Comparison of ENCODE assay signal across 14 cellular contexts in genomic region chrX:97672608-97673007, GRCh38.
DNase-seq lines count a peak whose midpoint lies in the region; ATAC-seq, FAIRE-seq and TF ChIP-seq lines count a peak whose summit lies in the region.
"Had no signal": no experiment of that assay in that cellular context is flagged by ENCODE, and none has a peak within 500 bp of the region (broad histone marks: within the 10 kb centered on the region; RNA-seq: fewer than 3 reads in every experiment).

No MANE protein-coding gene starts in this region.

- H3K36me3 Mint-ChIP-seq in WTC11, result no peaks in the 10 kb centered on the region
- H3K36me3 Mint-ChIP-seq: CD8-positive, alpha-beta memory T cell had no signal

- H3K9me3 ChIP-seq in breast epithelium (no peaks in the 10 kb centered on the region), left lung (no peaks in the 10 kb centered on the region)

- H3K4me1 ChIP-seq in breast epithelium (no peaks in the 10 kb centered on the region), left lung (no peaks in the 10 kb centered on the region)

- H3K4me3 Mint-ChIP-seq in WTC11, result no peak overlapping the region
- H3K4me3 Mint-ChIP-seq: CD8-positive, alpha-beta memory T cell; HFFc6 had no signal

- CTCF ChIA-PET in WTC11 (lab: Charles Lee), result no interaction called here

- TF ChIP-seq CTCF in D721Med (IDR thresholded peaks at IDR 0.05; ENCODE audit: insufficient read depth, missing control alignments) (no peak), WTC11 (IDR thresholded peaks at IDR 0.05) (no peak), breast epithelium (IDR thresholded peaks at IDR 0.05) (no peak), left lung (IDR thresholded peaks at IDR 0.05) (no peak)

- H3K36me3 ChIP-seq in breast epithelium (no peaks in the 10 kb centered on the region), left lung (no peaks in the 10 kb centered on the region)

- no peaks in the 10 kb centered on the region for H3K9me3 Mint-ChIP-seq in WTC11
- H3K9me3 Mint-ChIP-seq: CD8-positive, alpha-beta memory T cell; HFFc6 had no signal

- DNase-seq in D721Med (ENCODE audit: insufficient read length, low spot score), result no peak
- peak; percentile 60 for DNase-seq in DMS53 treated with DMSO at 0.1 percent for 48 hours (lab: John Stamatoyannopoulos, UW; ENCODE audit: unreplicated experiment)
- peak; percentile 41 for DNase-seq in NCI-H2029 (lab: John Stamatoyannopoulos, UW)
- peak; percentile 96 for DNase-seq in NCI-H748 treated with DMSO at 0.1 percent for 48 hours (lab: John Stamatoyannopoulos, UW)
- no peak for DNase-seq in WTC11 (ENCODE audit: low spot score)
- DNase-seq in breast epithelium (ENCODE audit: low spot score in 2 of 2), result no peak
- no peak for DNase-seq in left lung
- DNase-seq: CD8-positive, alpha-beta memory T cell; HFFc6; NCI-H2227 treated with DMSO at 0.1 percent for 48 hours; SHP77 treated with DMSO at 0.1 percent for 48 hours; T-helper 2 cell had no signal

- H3K27me3 Mint-ChIP-seq in WTC11 (ENCODE audit: low read depth), result no peaks in the 10 kb centered on the region

- intact Hi-C loops in breast epithelium (cut with DNase I; ENCODE audit: low total_unique reads) (no loop called here), left lung (cut with DNase I) (no loop called here)

- no peaks in the 10 kb centered on the region for H3K4me1 Mint-ChIP-seq in WTC11
- H3K4me1 Mint-ChIP-seq: CD8-positive, alpha-beta memory T cell had no signal

- POLR2A ChIA-PET in WTC11 (lab: Charles Lee), result no interaction called here

- TF ChIP-seq POLR2A in breast epithelium (IDR thresholded peaks at IDR 0.05), result no peak

- peaks cover 0 to 18% of the 10 kb centered on the region in 2 donors for H3K27me3 ChIP-seq in breast epithelium
- peaks cover 0 to 9% of the 10 kb centered on the region in 2 donors for H3K27me3 ChIP-seq in left lung

- no peak for ATAC-seq in WTC11
- ATAC-seq in left lung, result no peak
- ATAC-seq: K562 had no signal

- no peak overlapping the region for H3K4me3 ChIP-seq in breast epithelium
- no peak overlapping the region for H3K4me3 ChIP-seq in left lung
- H3K4me3 ChIP-seq: K562 had no signal

- no peak overlapping the region for H3K27ac ChIP-seq in breast epithelium
- no peak overlapping the region for H3K27ac ChIP-seq in left lung

- FAIRE-seq in D721Med (lab: Jason Lieb, UNC), result peak; percentile 61
- FAIRE-seq: K562, RCC 7860 had no signal

- no peak overlapping the region for H3K27ac Mint-ChIP-seq in WTC11
- H3K27ac Mint-ChIP-seq: CD8-positive, alpha-beta memory T cell; HFFc6 had no signal

TF ChIP-seq in WTC11, 78 proteins besides CTCF, POLR2A, EP300 and RAD21 (continues in another document):
- TF ChIP-seq ETV6 (CRISPR knock-in tag; IDR thresholded peaks at IDR 0.05), result no peak
- TF ChIP-seq, protein P1, sequence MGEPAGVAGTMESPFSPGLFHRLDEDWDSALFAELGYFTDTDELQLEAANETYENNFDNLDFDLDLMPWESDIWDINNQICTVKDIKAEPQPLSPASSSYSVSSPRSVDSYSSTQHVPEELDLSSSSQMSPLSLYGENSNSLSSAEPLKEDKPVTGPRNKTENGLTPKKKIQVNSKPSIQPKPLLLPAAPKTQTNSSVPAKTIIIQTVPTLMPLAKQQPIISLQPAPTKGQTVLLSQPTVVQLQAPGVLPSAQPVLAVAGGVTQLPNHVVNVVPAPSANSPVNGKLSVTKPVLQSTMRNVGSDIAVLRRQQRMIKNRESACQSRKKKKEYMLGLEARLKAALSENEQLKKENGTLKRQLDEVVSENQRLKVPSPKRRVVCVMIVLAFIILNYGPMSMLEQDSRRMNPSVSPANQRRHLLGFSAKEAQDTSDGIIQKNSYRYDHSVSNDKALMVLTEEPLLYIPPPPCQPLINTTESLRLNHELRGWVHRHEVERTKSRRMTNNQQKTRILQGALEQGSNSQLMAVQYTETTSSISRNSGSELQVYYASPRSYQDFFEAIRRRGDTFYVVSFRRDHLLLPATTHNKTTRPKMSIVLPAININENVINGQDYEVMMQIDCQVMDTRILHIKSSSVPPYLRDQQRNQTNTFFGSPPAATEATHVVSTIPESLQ (CRISPR knock-in tag; IDR thresholded peaks at IDR 0.05), result no peak
- TF ChIP-seq, protein P2, sequence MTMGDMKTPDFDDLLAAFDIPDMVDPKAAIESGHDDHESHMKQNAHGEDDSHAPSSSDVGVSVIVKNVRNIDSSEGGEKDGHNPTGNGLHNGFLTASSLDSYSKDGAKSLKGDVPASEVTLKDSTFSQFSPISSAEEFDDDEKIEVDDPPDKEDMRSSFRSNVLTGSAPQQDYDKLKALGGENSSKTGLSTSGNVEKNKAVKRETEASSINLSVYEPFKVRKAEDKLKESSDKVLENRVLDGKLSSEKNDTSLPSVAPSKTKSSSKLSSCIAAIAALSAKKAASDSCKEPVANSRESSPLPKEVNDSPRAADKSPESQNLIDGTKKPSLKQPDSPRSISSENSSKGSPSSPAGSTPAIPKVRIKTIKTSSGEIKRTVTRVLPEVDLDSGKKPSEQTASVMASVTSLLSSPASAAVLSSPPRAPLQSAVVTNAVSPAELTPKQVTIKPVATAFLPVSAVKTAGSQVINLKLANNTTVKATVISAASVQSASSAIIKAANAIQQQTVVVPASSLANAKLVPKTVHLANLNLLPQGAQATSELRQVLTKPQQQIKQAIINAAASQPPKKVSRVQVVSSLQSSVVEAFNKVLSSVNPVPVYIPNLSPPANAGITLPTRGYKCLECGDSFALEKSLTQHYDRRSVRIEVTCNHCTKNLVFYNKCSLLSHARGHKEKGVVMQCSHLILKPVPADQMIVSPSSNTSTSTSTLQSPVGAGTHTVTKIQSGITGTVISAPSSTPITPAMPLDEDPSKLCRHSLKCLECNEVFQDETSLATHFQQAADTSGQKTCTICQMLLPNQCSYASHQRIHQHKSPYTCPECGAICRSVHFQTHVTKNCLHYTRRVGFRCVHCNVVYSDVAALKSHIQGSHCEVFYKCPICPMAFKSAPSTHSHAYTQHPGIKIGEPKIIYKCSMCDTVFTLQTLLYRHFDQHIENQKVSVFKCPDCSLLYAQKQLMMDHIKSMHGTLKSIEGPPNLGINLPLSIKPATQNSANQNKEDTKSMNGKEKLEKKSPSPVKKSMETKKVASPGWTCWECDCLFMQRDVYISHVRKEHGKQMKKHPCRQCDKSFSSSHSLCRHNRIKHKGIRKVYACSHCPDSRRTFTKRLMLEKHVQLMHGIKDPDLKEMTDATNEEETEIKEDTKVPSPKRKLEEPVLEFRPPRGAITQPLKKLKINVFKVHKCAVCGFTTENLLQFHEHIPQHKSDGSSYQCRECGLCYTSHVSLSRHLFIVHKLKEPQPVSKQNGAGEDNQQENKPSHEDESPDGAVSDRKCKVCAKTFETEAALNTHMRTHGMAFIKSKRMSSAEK (CRISPR knock-in tag; IDR thresholded peaks at IDR 0.05; ENCODE audit: borderline replicate concordance), result no peak
- TF ChIP-seq ESRRA (CRISPR knock-in tag; IDR thresholded peaks at IDR 0.05; ENCODE audit: borderline replicate concordance), result no peak
- no peak for TF ChIP-seq SOX15 (CRISPR knock-in tag; IDR thresholded peaks at IDR 0.05)
- TF ChIP-seq HMGA2 (CRISPR knock-in tag; IDR thresholded peaks at IDR 0.05), result no peak
- no peak for TF ChIP-seq TCF7 (CRISPR knock-in tag; IDR thresholded peaks at IDR 0.05; ENCODE audit: low read depth)
- TF ChIP-seq, protein P3, sequence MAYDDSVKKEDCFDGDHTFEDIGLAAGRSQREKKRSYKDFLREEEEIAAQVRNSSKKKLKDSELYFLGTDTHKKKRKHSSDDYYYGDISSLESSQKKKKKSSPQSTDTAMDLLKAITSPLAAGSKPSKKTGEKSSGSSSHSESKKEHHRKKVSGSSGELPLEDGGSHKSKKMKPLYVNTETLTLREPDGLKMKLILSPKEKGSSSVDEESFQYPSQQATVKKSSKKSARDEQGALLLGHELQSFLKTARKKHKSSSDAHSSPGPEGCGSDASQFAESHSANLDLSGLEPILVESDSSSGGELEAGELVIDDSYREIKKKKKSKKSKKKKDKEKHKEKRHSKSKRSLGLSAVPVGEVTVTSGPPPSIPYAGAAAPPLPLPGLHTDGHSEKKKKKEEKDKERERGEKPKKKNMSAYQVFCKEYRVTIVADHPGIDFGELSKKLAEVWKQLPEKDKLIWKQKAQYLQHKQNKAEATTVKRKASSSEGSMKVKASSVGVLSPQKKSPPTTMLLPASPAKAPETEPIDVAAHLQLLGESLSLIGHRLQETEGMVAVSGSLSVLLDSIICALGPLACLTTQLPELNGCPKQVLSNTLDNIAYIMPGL (CRISPR knock-in tag; IDR thresholded peaks at IDR 0.05), result no peak
- TF ChIP-seq IRF1 (CRISPR knock-in tag; IDR thresholded peaks at IDR 0.05), result no peak
- TF ChIP-seq FOXK1 (CRISPR knock-in tag; IDR thresholded peaks at IDR 0.05), result no peak
- TF ChIP-seq TEAD1 (CRISPR knock-in tag; IDR thresholded peaks at IDR 0.05), result no peak
- no peak for TF ChIP-seq STAT6 (CRISPR knock-in tag; conservative IDR thresholded peaks at IDR 0.05; ENCODE audit: low read depth)

Comparison
In these comparisons a context has a peak if more than half of its experiments do, and no peak if none do; other contexts are left out.
1. DNase-seq: peak in DMS53 treated with DMSO at 0.1 percent for 48 hours (single experiment), NCI-H2029 (single experiment) and NCI-H748 treated with DMSO at 0.1 percent for 48 hours (single experiment); none in D721Med (single experiment), WTC11 (single experiment), breast epithelium (0 of 2) and left lung (0 of 2).